Comparison of ENCODE assay signal across 1 cellular context in genomic region chr10:69215405-69216176, GRCh38.
TF ChIP-seq lines count a peak whose summit lies in the region.

No MANE protein-coding gene starts in this region.

TF ChIP-seq in K562, 482 proteins besides CTCF, POLR2A, EP300 and RAD21 (continued from another document and continues in another):
- TF ChIP-seq TFE3 (CRISPR knock-in tag; IDR thresholded peaks at IDR 0.05) (no peak), PYGO2 (tag; IDR thresholded peaks at IDR 0.05) (0 out of 2 replicates have a peak, but pooled peaks have one; percentile 33), ZBTB8A (IDR thresholded peaks at IDR 0.05; ENCODE audit: partially characterized antibody) (no peak), KHSRP (IDR thresholded peaks at IDR 0.05) (no peak), CGGBP1 (CRISPR knock-in tag; IDR thresholded peaks at IDR 0.05) (no peak), ZFP91 (CRISPR knock-in tag; IDR thresholded peaks at IDR 0.05) (no peak), IRF2 (CRISPR knock-in tag; IDR thresholded peaks at IDR 0.05) (no peak), PURB (CRISPR knock-in tag; IDR thresholded peaks at IDR 0.05; ENCODE audit: low read depth) (no peak), POLR3A (IDR thresholded peaks at IDR 0.05; ENCODE audit: borderline replicate concordance, extremely low read depth, insufficient read depth, insufficient read length) (no peak), TEAD2 (tag; IDR thresholded peaks at IDR 0.05) (no peak), POU5F1 (IDR thresholded peaks at IDR 0.05; ENCODE audit: borderline replicate concordance, low read depth, low read length, partially characterized antibody) (no peak), ATF6 (CRISPR knock-in tag; IDR thresholded peaks at IDR 0.05) (no peak), TCF15 (CRISPR knock-in tag; IDR thresholded peaks at IDR 0.05) (no peak), ARID4B (CRISPR knock-in tag; IDR thresholded peaks at IDR 0.05) (no peak), ZNF696 (CRISPR knock-in tag; conservative IDR thresholded peaks at IDR 0.05) (no peak), SNIP1 (IDR thresholded peaks at IDR 0.05; ENCODE audit: low read depth) (no peak), SMAD2 (IDR thresholded peaks at IDR 0.05; ENCODE audit: low read depth, low read length) (no peak), ETV5 (CRISPR knock-in tag; IDR thresholded peaks at IDR 0.05; ENCODE audit: low read depth) (no peak), PHB (CRISPR knock-in tag; IDR thresholded peaks at IDR 0.05) (no peak), ZNF518B (CRISPR knock-in tag; IDR thresholded peaks at IDR 0.05) (0 out of 2 replicates have a peak, but pooled peaks have one; percentile 14), HINFP (tag; conservative IDR thresholded peaks at IDR 0.05; ENCODE audit: low read depth) (no peak), ZNF512 (tag; IDR thresholded peaks at IDR 0.05) (no peak), TAL1 (IDR thresholded peaks at IDR 0.05) (no peak), ZNF699 (CRISPR knock-in tag; IDR thresholded peaks at IDR 0.05; ENCODE audit: insufficient replicate concordance) (no peak), ZNF431 (CRISPR knock-in tag; IDR thresholded peaks at IDR 0.05) (no peak), ESRRB (CRISPR knock-in tag; IDR thresholded peaks at IDR 0.05; ENCODE audit: borderline replicate concordance) (no peak), ZBTB1 (CRISPR knock-in tag; IDR thresholded peaks at IDR 0.05; ENCODE audit: borderline replicate concordance, low read depth) (no peak), HDGF (IDR thresholded peaks at IDR 0.05) (no peak), CREB5 (CRISPR knock-in tag; IDR thresholded peaks at IDR 0.05) (0 out of 2 replicates have a peak, but pooled peaks have one; percentile 11), CHD4 (IDR thresholded peaks at IDR 0.05; ENCODE audit: insufficient read depth, insufficient replicate concordance, low read depth, low read length, poor library complexity, severe bottlenecking) (no peak), PRMT5 (CRISPR knock-in tag; IDR thresholded peaks at IDR 0.05) (no peak), TRIM28 (IDR thresholded peaks at IDR 0.05) (no peak), PREB (CRISPR knock-in tag; IDR thresholded peaks at IDR 0.05) (no peak), CBX2 (IDR thresholded peaks at IDR 0.05; ENCODE audit: insufficient read depth, low read length, poor library complexity, severe bottlenecking) (no peak), STAT6 (CRISPR knock-in tag; IDR thresholded peaks at IDR 0.05) (no peak)
